11 cellular contexts compared by ENCODE assay signal in the genomic region with DNA sequence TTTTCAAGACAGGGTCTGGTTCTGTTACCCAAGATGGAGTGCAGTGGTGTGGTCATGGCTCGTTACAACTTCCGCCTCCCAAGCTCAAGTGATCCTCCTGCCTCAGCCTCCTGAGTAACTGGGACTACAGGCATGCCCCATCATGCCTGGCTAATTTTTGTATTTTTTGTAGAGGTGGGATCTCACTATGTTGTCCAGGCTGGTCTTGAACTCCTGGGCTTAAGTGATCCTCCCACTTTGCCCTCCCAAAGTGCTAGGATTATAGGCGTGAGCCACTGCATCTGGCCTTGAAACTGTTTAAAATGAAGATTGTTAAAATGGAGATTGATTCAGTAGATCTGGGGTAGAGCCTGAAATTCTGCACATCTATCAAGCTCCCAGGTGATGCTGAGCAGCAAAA. TPM values are rescaled to one million over a fixed set of nuclear protein-coding genes. Genes with fewer than 3 reads are reported as not detected.
"Had no signal": no experiment of that assay in that cellular context is flagged by ENCODE, and none has a peak within 500 bp of the region (broad histone marks: within the 10 kb centered on the region; RNA-seq: fewer than 3 reads in every experiment).

No MANE protein-coding gene starts in this region.

RNA-seq across cellular contexts. Expression of gene GAST, which starts 11.3 kb away (rescaled TPM):
- total RNA-seq: OCI-LY7, PC-3, Peyer's patch, Right ventricle myocardium inferior, Right ventricle myocardium superior, RPMI7951, SJCRH30, SJSA1, SK-MEL-5, T-cell had no signal
- polyA plus RNA-seq: SK-N-SH had no signal

RNA-seq across cellular contexts. Expression of gene HAP1, which starts 33.6 kb away (rescaled TPM):
- total RNA-seq: Right ventricle myocardium superior, RPMI7951, SJSA1 had no signal
